In genomic region chr12:14561677-14562076, GRCh38 we compare ENCODE assay signal across 29 cellular contexts. TPM values are rescaled to one million over a fixed set of nuclear protein-coding genes. Genes with fewer than 3 reads are reported as not detected.
"Had no signal": no experiment of that assay in that cellular context is flagged by ENCODE, and none has a peak within 500 bp of the region (broad histone marks: within the 10 kb centered on the region; RNA-seq: fewer than 3 reads in every experiment).

No MANE protein-coding gene starts in this region.

- DNase-seq: activated CD4-positive, alpha-beta T cell treated with anti-CD3 and anti-CD28 coated beads for 48 hours; activated CD4-positive, alpha-beta T cell treated with anti-CD3 and anti-CD28 coated beads, Interleukin-2, amount 50 U/mL, for 4 hours; activated CD8-positive, alpha-beta T cell treated with anti-CD3 and anti-CD28 coated beads, Interleukin-2, amount 10 ng/mL, durations not matched to agents 7 days and 5 days; activated effector memory CD4-positive, alpha-beta T cell treated with Interleukin-2 at 50 U/mL for 16 hours; activated naive CD4-positive, alpha-beta T cell treated with Interleukin-2 at 50 U/mL for 16 hours; activated naive CD8-positive, alpha-beta T cell treated with anti-CD3 and anti-CD28 coated beads, Interleukin-2, amount 50 U/mL, for 24 hours; activated T-cell treated with anti-CD3 and anti-CD28 coated beads, Interleukin-2, amount 50 U/mL, for 24 hours; amniotic stem cell; MG63; NCI-H1092 treated with DMSO at 0.1 percent for 48 hours; NCI-H1436; NCI-H1694 treated with DMSO at 0.1 percent for 48 hours; NCI-H2029 treated with DMSO at 0.1 percent for 48 hours; NCI-H345; NCI-H510A; NCI-H526 treated with DMSO at 0.1 percent for 48 hours; NCI-H82; OCI-M1; SHP77; SW 1271 had no signal

- H3K4me3 ChIP-seq: ascending aorta, MG63, SJSA1 had no signal

- H3K36me3 ChIP-seq: ascending aorta, MG63, SJSA1 had no signal

- H3K27me3 ChIP-seq: ascending aorta, MG63, SJSA1 had no signal

- H3K4me1 ChIP-seq: ascending aorta, SJSA1 had no signal

- H3K27ac ChIP-seq: ascending aorta, RWPE1, SJSA1 had no signal

- H3K9me3 ChIP-seq: ascending aorta, MG63, SJSA1 had no signal

- ATAC-seq: activated CD4-positive, CD25-positive, alpha-beta regulatory T cell treated with anti-CD3 and anti-CD28 coated beads, Interleukin-2, amount 50 U/mL, for 24 hours; activated CD8-positive, alpha-beta T cell treated with anti-CD3 and anti-CD28 coated beads, Interleukin-2, amount 10 ng/mL, durations not matched to agents 7 days and 5 days; activated naive CD4-positive, alpha-beta T cell treated with anti-CD3 and anti-CD28 coated beads, Interleukin-2, amount 50 U/mL, for 72 hours; activated naive CD8-positive, alpha-beta T cell treated with anti-CD3 and anti-CD28 coated beads, Interleukin-2, amount 50 U/mL, for 24 hours; Panc1; SK-N-SH treated with all-trans-retinoic acid at 6 μM for 48 hours had no signal

RNA-seq across cellular contexts. Expression of gene PLBD1, which starts 6.0 kb away (rescaled TPM):
- total RNA-seq: activated CD8-positive, alpha-beta T cell treated with anti-CD3 and anti-CD28 coated beads, Interleukin-2, amount 10 ng/mL, durations not matched to agents 7 days and 5 days; activated naive CD4-positive, alpha-beta T cell treated with anti-CD3 and anti-CD28 coated beads, Interleukin-2, amount 50 U/mL, for 72 hours; activated T-helper 1 cell treated with anti-CD3 and anti-CD28 coated beads, Interleukin-12 subunit alpha, Interleukin-12 subunit beta, Interleukin-2, Interleukin-4 antibody, amounts not matched to agents 30 ng/mL and 10 ng/mL and 1 ng/mL, durations not matched to agents 14 hours and 24 hours and 36 hours; SJSA1; T-helper 1 cell treated with Interleukin-12 subunit alpha and Interleukin-12 subunit beta and Interleukin-4 antibody, amounts not matched to agents 30 ng/mL and 1 ng/mL, for 36 hours had no signal
